Comparison of ENCODE assay signal across 8 cellular contexts in the genomic region with DNA sequence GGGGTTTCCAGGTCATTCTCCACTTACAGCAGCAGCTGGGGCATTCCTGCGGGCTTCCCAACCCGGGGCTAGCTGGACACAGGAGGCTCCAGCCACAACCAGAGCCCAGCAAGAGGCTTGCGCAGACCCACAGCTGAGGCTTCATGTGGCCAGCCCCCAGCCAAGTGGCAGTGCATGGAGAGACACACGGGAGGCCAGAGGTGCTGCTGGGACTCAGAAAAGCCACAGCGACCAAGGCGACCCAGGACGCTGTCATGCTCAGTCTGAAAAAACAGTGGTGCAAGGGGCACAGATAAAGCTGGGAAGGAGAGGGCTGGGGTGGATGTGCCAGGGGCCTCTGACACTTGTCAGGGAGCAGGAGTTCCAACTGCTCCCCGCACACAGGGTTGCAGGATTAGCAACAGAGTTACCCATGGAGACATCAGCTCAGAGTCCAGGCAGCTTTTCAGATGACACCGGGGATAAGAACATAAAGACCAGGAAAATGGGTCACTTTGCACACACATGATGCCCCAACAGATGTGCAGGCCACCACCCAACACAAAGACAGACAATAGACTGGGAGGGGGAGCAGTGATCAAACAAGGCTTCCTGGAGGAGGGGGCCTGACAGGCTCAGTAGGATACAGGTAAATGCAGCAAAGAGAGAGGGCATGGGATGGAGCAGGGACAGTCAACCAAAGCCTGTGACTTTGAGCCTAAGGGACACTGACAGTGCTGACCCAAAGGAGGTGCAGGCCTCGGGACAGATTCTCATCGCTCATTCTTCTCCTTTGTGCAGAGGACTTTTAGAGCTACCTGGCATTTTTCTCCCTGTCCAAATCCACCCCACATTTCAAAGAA. TPM values are rescaled to one million over a fixed set of nuclear protein-coding genes. Genes with fewer than 3 reads are reported as not detected.
DNase-seq lines count a peak whose midpoint lies in the region; ATAC-seq and TF ChIP-seq lines count a peak whose summit lies in the region.

No MANE protein-coding gene starts in this region.

- ATAC-seq in naive thymus-derived CD8-positive, alpha-beta T cell, result no peak

- H3K4me2 ChIP-seq in Karpas-422 (ENCODE audit: low read depth, low read length, poor library complexity, severe bottlenecking), result peak overlapping the region; percentile 78

- H3K36me3 ChIP-seq in Karpas-422 (ENCODE audit: insufficient read depth, low read length), result no peaks in the 10 kb centered on the region

- H3K4me1 Mint-ChIP-seq in naive thymus-derived CD8-positive, alpha-beta T cell, result peaks cover 26 to 52% (median 50%) of the 10 kb centered on the region in 4 donors

- no peak overlapping the region for H3K27ac ChIP-seq in AG04450 (ENCODE audit: low read depth, low read length)
- H3K27ac ChIP-seq in Karpas-422 (ENCODE audit: low read length), result peak overlapping the region; percentile 26
- peak overlapping the region in 1 of 2 donors; percentile 100 for H3K27ac ChIP-seq in coronary artery

- H3K9ac ChIP-seq in Karpas-422 (ENCODE audit: low read length), result peak overlapping the region; percentile 43

- TF ChIP-seq CTCF in AG04450 (IDR thresholded peaks at IDR 0.05; ENCODE audit: low read depth, low read length) (no peak), coronary artery (IDR thresholded peaks at IDR 0.05) (no peak)

- H3K4me3 ChIP-seq in AG04450 (ENCODE audit: low read depth, low read length) (peak overlapping the region; percentile 44), Karpas-422 (ENCODE audit: low read length) (no peak overlapping the region; the same call in 1 of the 2 replicates), coronary artery (peak overlapping the region; percentile 90)

- no peaks in the 10 kb centered on the region for H3K27me3 Mint-ChIP-seq in naive thymus-derived CD8-positive, alpha-beta T cell

- DNase-seq in AG04450 (ENCODE audit: low read depth, low spot score) (no peak), Karpas-422 (no peak), coronary artery (ENCODE audit: low spot score) (peak; percentile 73), NCI-H446 treated with DMSO at 0.1 percent for 48 hours (lab: John Stamatoyannopoulos, UW) (no peak), NCI-H526 (lab: John Stamatoyannopoulos, UW) (no peak), DMS153 treated with DMSO at 0.1 percent for 48 hours (lab: John Stamatoyannopoulos, UW; ENCODE audit: unreplicated experiment) (no peak)
- DNase-seq in naive thymus-derived CD8-positive, alpha-beta T cell, result peak in 1 of 10 donors; percentile 47
- no peak for DNase-seq in NK-92 treated with Interleukin-12 subunit alpha and Interleukin-12 subunit beta, amount 100 ng/mL, for 24 hours (lab: John Stamatoyannopoulos, UW)

- H4K20me1 ChIP-seq in Karpas-422 (ENCODE audit: insufficient read depth, low read depth, low read length), result no peaks in the 10 kb centered on the region

- H3K36me3 Mint-ChIP-seq in naive thymus-derived CD8-positive, alpha-beta T cell, result peaks cover 0 to 16% (median 0%) of the 10 kb centered on the region in 3 donors

- H3K4me1 ChIP-seq in Karpas-422 (ENCODE audit: low read length), result peaks cover 60% of the 10 kb centered on the region

- H3K9me3 Mint-ChIP-seq in naive thymus-derived CD8-positive, alpha-beta T cell, result no peaks in the 10 kb centered on the region

- H3K9me3 ChIP-seq in AG04450 (ENCODE audit: control insufficient read depth, insufficient read depth, low read length) (no peaks in the 10 kb centered on the region), Karpas-422 (ENCODE audit: low read length) (no peaks in the 10 kb centered on the region)

- peak overlapping the region; percentile 89 to 98 (median 96) for H3K4me3 Mint-ChIP-seq in naive thymus-derived CD8-positive, alpha-beta T cell

- POLR2A ChIA-PET in AG04450 (lab: Yijun Ruan, JAX), result interaction anchor here (0.6 to 17.0 kb wide), 7 partner anchors 10 to 86 kb away, joined by 3 to 999 read pairs (median 5); a partner anchor contains a TSS
- POLR2A ChIA-PET in naive thymus-derived CD8-positive, alpha-beta T cell (lab: Charles Lee), result interaction anchor here (0.6 to 20.7 kb wide), 20 partner anchors 9 to 529 kb away, joined by 3 to 2047 read pairs (median 10); a partner anchor contains a TSS

- H3K27me3 ChIP-seq in AG04450 (ENCODE audit: control insufficient read depth, insufficient read depth, low read length) (no peaks in the 10 kb centered on the region), Karpas-422 (ENCODE audit: low read length) (no peaks in the 10 kb centered on the region)

- CTCF ChIA-PET in AG04450 (lab: Charles Lee), result interaction anchor here (0.7 to 4.1 kb wide), 22 partner anchors 9 to 171 kb away, joined by 3 to 49 read pairs (median 6); a partner anchor contains a TSS

- peak overlapping the region; percentile 60 to 100 (median 99) for H3K27ac Mint-ChIP-seq in naive thymus-derived CD8-positive, alpha-beta T cell

- no peaks in the 10 kb centered on the region for H3K79me2 ChIP-seq in Karpas-422 (ENCODE audit: low read length)

- no peaks in the 10 kb centered on the region for H3K9me2 ChIP-seq in Karpas-422 (replicated peaks; ENCODE audit: insufficient read depth, low read length)

- H2AFZ ChIP-seq in Karpas-422 (ENCODE audit: low read length), result 0 out of 2 replicates have a peak overlapping the region, but pooled peaks have one; percentile 38

RNA-seq across cellular contexts. Expression of a gene that starts 6.9 kb away (rescaled TPM):
- polyA plus RNA-seq in AG04450 (2011; rRNA removed), result 72.3 and 83.3 TPM in 2 replicates
- 202 and 210 TPM in 2 replicates for polyA minus RNA-seq in AG04450 (2011; rRNA and poly(A)+ RNA removed)
- total RNA-seq in Karpas-422 (2014; rRNA removed; shearing (Covaris generic); ENCODE audit: low replicate concordance), result 36.5 and 74.7 TPM in 2 replicates
- total RNA-seq in naive thymus-derived CD8-positive, alpha-beta T cell, result 100 to 1,000 TPM; 375 to 414 TPM
- 1 to 10 TPM; 1.3 to 2.9 (median 1.9) TPM for polyA plus RNA-seq in naive thymus-derived CD8-positive, alpha-beta T cell

RNA-seq across cellular contexts. Expression of a gene that starts 29.3 kb away (rescaled TPM):
- 10.7 and 14.1 TPM in 2 replicates for polyA plus RNA-seq in AG04450 (2011; rRNA removed)
- polyA minus RNA-seq in AG04450 (2011; rRNA and poly(A)+ RNA removed), result 8.2 and 10.9 TPM in 2 replicates
- total RNA-seq in Karpas-422 (2014; rRNA removed; shearing (Covaris generic); ENCODE audit: low replicate concordance), result 48.5 and 102 TPM in 2 replicates
- 10 to 100 TPM; 48.6 to 55.0 TPM for total RNA-seq in naive thymus-derived CD8-positive, alpha-beta T cell
- polyA plus RNA-seq in naive thymus-derived CD8-positive, alpha-beta T cell, result 10 to 100 TPM; 34.5 to 42.6 (median 35.4) TPM

RNA-seq across cellular contexts. Expression of a gene that starts 33.3 kb away (rescaled TPM):
- polyA plus RNA-seq in AG04450 (2011; rRNA removed), result 0.76 and 1.4 TPM in 2 replicates
- polyA minus RNA-seq in AG04450 (2011; rRNA and poly(A)+ RNA removed), result 1.4 and 2.5 TPM in 2 replicates
- total RNA-seq in Karpas-422 (2014; rRNA removed; shearing (Covaris generic); ENCODE audit: low replicate concordance), result 6.7 and 9.7 TPM in 2 replicates
- total RNA-seq in naive thymus-derived CD8-positive, alpha-beta T cell, result 10 to 100 TPM; 22.2 to 23.4 TPM
- 10 to 100 TPM; 10.8 to 19.2 (median 11.0) TPM for polyA plus RNA-seq in naive thymus-derived CD8-positive, alpha-beta T cell
